Comparison of ENCODE assay signal across 32 cellular contexts in genomic region chr19:42079886-42080763, GRCh38.
"Had no signal": no experiment of that assay in that cellular context is flagged by ENCODE, and none has a peak within 500 bp of the region (broad histone marks: within the 10 kb centered on the region; RNA-seq: fewer than 3 reads in every experiment).

No MANE protein-coding gene starts in this region.

- H3K27me3 ChIP-seq: adrenal gland, esophagus muscularis mucosa, foreskin keratinocyte, heart left ventricle, neutrophil, ovary, sigmoid colon, stomach, thyroid gland, upper lobe of right lung had no signal

- H3K27me3 Mint-ChIP-seq: activated naive CD8-positive, alpha-beta T cell treated with anti-CD3 and anti-CD28 coated beads for 36 hours; brain; naive B cell; progenitor cell of endocrine pancreas; stimulated activated naive B cell treated with anti-CD40 and anti-IgM and Interleukin-4, amounts not matched to agents 10 μg/mL and 1 μg/mL and 100 μg/mL, for 72 hours had no signal

- FAIRE-seq: small intestine, TTC549 had no signal

- ATAC-seq: foreskin keratinocyte; heart left ventricle; stimulated activated naive B cell treated with anti-CD40 and anti-IgM and Interleukin-4, amounts not matched to agents 10 μg/mL and 1 μg/mL and 100 μg/mL, for 72 hours; upper lobe of right lung had no signal

- H3K4me3 Mint-ChIP-seq: activated naive CD4-positive, alpha-beta T cell treated with anti-CD3 and anti-CD28 coated beads for 36 hours; activated naive CD8-positive, alpha-beta T cell treated with anti-CD3 and anti-CD28 coated beads for 36 hours; activated T-helper 1 cell treated with anti-CD3 and anti-CD28 coated beads, Interleukin-12 subunit alpha, Interleukin-12 subunit beta, Interleukin-2, Interleukin-4 antibody, amounts not matched to agents 30 ng/mL and 10 ng/mL and 1 ng/mL, durations not matched to agents 14 hours and 24 hours and 36 hours; mesothelial cell of epicardium; stimulated activated naive B cell treated with anti-CD40 and anti-IgM and Interleukin-4, amounts not matched to agents 10 μg/mL and 1 μg/mL and 100 μg/mL, for 72 hours had no signal

- H3K4me3 ChIP-seq: adrenal gland, esophagus muscularis mucosa, heart left ventricle, ovary, sigmoid colon, stomach, thyroid gland, upper lobe of right lung had no signal

- H3K36me3 ChIP-seq: ovary had no signal

- H3K27ac Mint-ChIP-seq: activated naive CD4-positive, alpha-beta T cell treated with anti-CD3 and anti-CD28 coated beads for 36 hours; activated naive CD8-positive, alpha-beta T cell treated with anti-CD3 and anti-CD28 coated beads for 36 hours; activated T-helper 1 cell treated with anti-CD3 and anti-CD28 coated beads, Interleukin-12 subunit alpha, Interleukin-12 subunit beta, Interleukin-2, Interleukin-4 antibody, amounts not matched to agents 30 ng/mL and 10 ng/mL and 1 ng/mL, durations not matched to agents 14 hours and 24 hours and 36 hours; brain; mesothelial cell of epicardium; progenitor cell of endocrine pancreas had no signal

- H3K9me3 ChIP-seq: adrenal gland, esophagus muscularis mucosa, heart left ventricle, neutrophil, ovary, sigmoid colon, stomach, thyroid gland, upper lobe of right lung had no signal

- DNase-seq: activated CD4-positive, alpha-beta T cell treated with anti-CD3 and anti-CD28 coated beads for 4 hours; activated CD4-positive, alpha-beta T cell treated with anti-CD3 and anti-CD28 coated beads, Interleukin-2, amount 50 U/mL, for 4 hours; activated effector memory CD4-positive, alpha-beta T cell treated with anti-CD3 and anti-CD28 coated beads, Interleukin-2, amount 50 U/mL, for 16 hours; activated naive CD4-positive, alpha-beta T cell treated with anti-CD3 and anti-CD28 coated beads for 36 hours; activated naive CD8-positive, alpha-beta T cell treated with anti-CD3 and anti-CD28 coated beads for 36 hours; activated T-cell treated with anti-CD3 and anti-CD28 coated beads for 4 hours; adrenal gland; aorta; cortex of kidney; foreskin keratinocyte; hypothalamus; naive B cell; ovary; sigmoid colon; small intestine; stimulated activated CD4-positive, alpha-beta T cell treated with anti-CD3 and anti-CD28 coated beads, Interleukin-4, amount 100 ng/mL, for 4 hours; stimulated activated CD8-positive, alpha-beta memory T cell treated with anti-CD3 and anti-CD28 coated beads, Interleukin-4, amount 100 ng/mL, for 48 hours; stimulated activated naive B cell treated with anti-CD40 and anti-IgM and Interleukin-4, amounts not matched to agents 10 μg/mL and 1 μg/mL and 100 μg/mL, for 72 hours; stomach; T-helper 1 cell; T-helper 9 cell; thyroid gland; upper lobe of right lung had no signal

- H3K9me3 Mint-ChIP-seq: activated naive CD4-positive, alpha-beta T cell treated with anti-CD3 and anti-CD28 coated beads for 36 hours; activated naive CD8-positive, alpha-beta T cell treated with anti-CD3 and anti-CD28 coated beads for 36 hours; activated T-helper 1 cell treated with anti-CD3 and anti-CD28 coated beads, Interleukin-12 subunit alpha, Interleukin-12 subunit beta, Interleukin-2, Interleukin-4 antibody, amounts not matched to agents 30 ng/mL and 10 ng/mL and 1 ng/mL, durations not matched to agents 14 hours and 24 hours and 36 hours; mesothelial cell of epicardium; stimulated activated naive B cell treated with anti-CD40 and anti-IgM and Interleukin-4, amounts not matched to agents 10 μg/mL and 1 μg/mL and 100 μg/mL, for 72 hours had no signal

- H3K27ac ChIP-seq: adrenal gland, esophagus muscularis mucosa, foreskin keratinocyte, heart left ventricle, neutrophil, ovary, sigmoid colon, stomach, thyroid gland, upper lobe of right lung, VCaP had no signal
